Comparison of ENCODE assay signal across 8 cellular contexts in genomic region chr2:96163768-96164429, GRCh38. TPM values are rescaled to one million over a fixed set of nuclear protein-coding genes. Genes with fewer than 3 reads are reported as not detected.
A peak's percentile ranks its signal among the peaks of the same experiment; 100 is the strongest.
DNase-seq lines count a peak whose midpoint lies in the region; ATAC-seq and TF ChIP-seq lines count a peak whose summit lies in the region.

No MANE protein-coding gene starts in this region.

- H3K4me1 Mint-ChIP-seq in T-helper 2 cell treated with Interferon-gamma antibody and Interleukin-4, amounts not matched to agents 5 μg/mL and 100 μg/mL, for 36 hours (ENCODE audit: low read depth) = peaks cover 47% of the 10 kb centered on the region

- no peak overlapping the region for H3K4me3 ChIP-seq in colonic mucosa

- no peaks in the 10 kb centered on the region for H3K9me3 Mint-ChIP-seq in T-helper 2 cell treated with Interferon-gamma antibody and Interleukin-4, amounts not matched to agents 5 μg/mL and 100 μg/mL, for 36 hours

- H3K27me3 Mint-ChIP-seq in T-helper 2 cell treated with Interferon-gamma antibody and Interleukin-4, amounts not matched to agents 5 μg/mL and 100 μg/mL, for 36 hours (ENCODE audit: low read depth) = no peaks in the 10 kb centered on the region

- no peak for TF ChIP-seq CTCF in colonic mucosa (IDR thresholded peaks at IDR 0.05)

- peak overlapping the region; percentile 95 for H3K27ac Mint-ChIP-seq in T-helper 2 cell treated with Interferon-gamma antibody and Interleukin-4, amounts not matched to agents 5 μg/mL and 100 μg/mL, for 36 hours

- peak overlapping the region; percentile 5 for H3K27ac ChIP-seq in colonic mucosa

- H3K36me3 ChIP-seq in colonic mucosa = no peaks in the 10 kb centered on the region

- H3K9ac ChIP-seq in colonic mucosa (ENCODE audit: low read depth in 2 of 2, low read length in 2 of 2) = no peak overlapping the region

- DNase-seq in T-helper 2 cell treated with Interferon-gamma antibody and Interleukin-4, amounts not matched to agents 5 μg/mL and 100 μg/mL, for 36 hours (ENCODE audit: low spot score) = peak; percentile 84
- DNase-seq in colonic mucosa (no peak), Kasumi-1 (lab: John Stamatoyannopoulos, UW) (no peak), HuH-7 (ENCODE audit: low spot score) (no peak), DMS153 treated with DMSO at 0.1 percent for 48 hours (lab: John Stamatoyannopoulos, UW; ENCODE audit: unreplicated experiment) (no peak)
- DNase-seq in stimulated activated CD8-positive, alpha-beta memory T cell treated with anti-CD3 and anti-CD28 coated beads, Interleukin-4, amount 100 ng/mL, for 24 hours (ENCODE audit: low read depth) = peak; percentile 83

- H3K4me1 ChIP-seq in colonic mucosa = no peaks in the 10 kb centered on the region

- H3K36me3 Mint-ChIP-seq in T-helper 2 cell treated with Interferon-gamma antibody and Interleukin-4, amounts not matched to agents 5 μg/mL and 100 μg/mL, for 36 hours (ENCODE audit: low read depth) = peaks cover 1% of the 10 kb centered on the region

- ATAC-seq in GM18508 (IDR thresholded peaks at IDR 0.05; ENCODE audit: insufficient read depth, unreplicated experiment) = peak; percentile 32
- ATAC-seq in HG02623 (IDR thresholded peaks at IDR 0.05; ENCODE audit: unreplicated experiment) = peak; percentile 54

- H3K27me3 ChIP-seq in colonic mucosa = no peaks in the 10 kb centered on the region

- peak overlapping the region; percentile 77 for H3K4me3 Mint-ChIP-seq in T-helper 2 cell treated with Interferon-gamma antibody and Interleukin-4, amounts not matched to agents 5 μg/mL and 100 μg/mL, for 36 hours

- intact Hi-C loops in colonic mucosa (cut with DNase I) = no loop called here

- no peaks in the 10 kb centered on the region for H3K9me3 ChIP-seq in colonic mucosa

RNA-seq across cellular contexts. Expression of gene DUSP2, which starts 18.7 kb away (rescaled TPM):
- total RNA-seq in colonic mucosa = 1 to 10 TPM; 1.6 to 5.1 TPM

RNA-seq across cellular contexts. Expression of gene ASTL, which starts 25.6 kb away (rescaled TPM):
- total RNA-seq in colonic mucosa = under 1 TPM in 1 of 2 donors, not detected in 1; 0.82 TPM

RNA-seq across cellular contexts. Expression of gene STARD7, which starts 44.7 kb away (rescaled TPM):
- 100 to 1,000 TPM; 102 to 179 TPM for total RNA-seq in colonic mucosa

RNA-seq across cellular contexts. Expression of gene ADRA2B, which starts 47.5 kb away (rescaled TPM):
- under 1 TPM; 0.54 to 0.90 TPM for total RNA-seq in colonic mucosa

Comparison
In these comparisons a context has a peak if more than half of its experiments do, and no peak if none do; other contexts are left out.
1. DNase-seq: peak in T-helper 2 cell treated with Interferon-gamma antibody and Interleukin-4, amounts not matched to agents 5 μg/mL and 100 μg/mL, for 36 hours (single experiment) and stimulated activated CD8-positive, alpha-beta memory T cell treated with anti-CD3 and anti-CD28 coated beads, Interleukin-4, amount 100 ng/mL, for 24 hours (single experiment); none in colonic mucosa (single experiment), Kasumi-1 (0 of 2), HuH-7 (single experiment) and DMS153 treated with DMSO at 0.1 percent for 48 hours (single experiment).